Comparison of ENCODE assay signal across 8 cellular contexts in genomic region chr12:7091660-7092228, GRCh38. TPM values are rescaled to one million over a fixed set of nuclear protein-coding genes. Genes with fewer than 3 reads are reported as not detected.
DNase-seq lines count a peak whose midpoint lies in the region; ATAC-seq and TF ChIP-seq lines count a peak whose summit lies in the region.

No MANE protein-coding gene starts in this region.

- peak in 1 of 2 donors; percentile 8 for TF ChIP-seq POLR2A in vagina (IDR thresholded peaks at IDR 0.05)

- peaks cover 10% of the 10 kb centered on the region for H3K4me1 Mint-ChIP-seq in activated naive CD4-positive, alpha-beta T cell treated with anti-CD3 and anti-CD28 coated beads, Interleukin-2, amount 50 U/mL, for 24 hours

- no peak overlapping the region for H3K27ac Mint-ChIP-seq in activated naive CD4-positive, alpha-beta T cell treated with anti-CD3 and anti-CD28 coated beads, Interleukin-2, amount 50 U/mL, for 24 hours

- H3K9ac ChIP-seq in colonic mucosa (ENCODE audit: low read depth in 2 of 2, low read length in 2 of 2), result peak overlapping the region; percentile 70 to 73

- H3K36me3 ChIP-seq in colonic mucosa, result no peaks in the 10 kb centered on the region
- peaks cover 6 to 26% of the 10 kb centered on the region in 2 donors for H3K36me3 ChIP-seq in muscle layer of duodenum (ENCODE audit: control insufficient read depth in 1 of 2, insufficient read depth in 2 of 2, low read length in 2 of 2)
- H3K36me3 ChIP-seq in vagina, result peaks cover 0 to 27% of the 10 kb centered on the region in 2 donors

- H3K27ac ChIP-seq in colonic mucosa (peak overlapping the region; percentile 1), muscle layer of duodenum (ENCODE audit: low read length) (peak overlapping the region; percentile 92), vagina (peak overlapping the region; percentile 94)

- peak overlapping the region; percentile 44 for H3K4me3 ChIP-seq in colonic mucosa
- H3K4me3 ChIP-seq in muscle layer of duodenum (ENCODE audit: low read depth in 1 of 2, low read length in 2 of 2), result peak overlapping the region; percentile 74 to 84
- H3K4me3 ChIP-seq in vagina, result peak overlapping the region; percentile 60 to 68

- H3K27me3 ChIP-seq in colonic mucosa, result no peaks in the 10 kb centered on the region
- no peaks in the 10 kb centered on the region for H3K27me3 ChIP-seq in muscle layer of duodenum (ENCODE audit: low read depth, low read length)
- H3K27me3 ChIP-seq in vagina, result no peaks in the 10 kb centered on the region

- no peak for DNase-seq in activated naive CD4-positive, alpha-beta T cell (lab: John Stamatoyannopoulos, UW)
- DNase-seq in colonic mucosa, result peak; percentile 31
- no peak for DNase-seq in vagina (ENCODE audit: extremely low spot score in 2 of 2)
- DNase-seq in DMS 273 treated with DMSO at 0.1 percent for 48 hours (lab: John Stamatoyannopoulos, UW), result no peak
- DNase-seq in NCI-H1417 (lab: John Stamatoyannopoulos, UW), result no peak

- no peak for ATAC-seq in HG03045 (IDR thresholded peaks at IDR 0.05; ENCODE audit: unreplicated experiment)

- intact Hi-C loops in colonic mucosa (cut with DNase I), result loop anchor here (5.0 kb wide), 1 partner anchor 169 kb away; no protein-coding TSS in a partner anchor
- intact Hi-C loops in vagina (cut with DNase I), result loop anchor here (1.0 to 5.0 kb wide), 2 partner anchors 31 to 149 kb away; partner anchors contain the start of genes C12orf57, C1S and RNU7-1

- H3K27me3 Mint-ChIP-seq in activated naive CD4-positive, alpha-beta T cell treated with anti-CD3 and anti-CD28 coated beads, Interleukin-2, amount 50 U/mL, for 24 hours, result no peaks in the 10 kb centered on the region

- TF ChIP-seq CTCF in colonic mucosa (IDR thresholded peaks at IDR 0.05) (no peak), vagina (IDR thresholded peaks at IDR 0.05) (no peak)

- H3K9me3 ChIP-seq in colonic mucosa (no peaks in the 10 kb centered on the region), muscle layer of duodenum (ENCODE audit: control insufficient read depth in 1 of 2, low read length in 2 of 2) (no peaks in the 10 kb centered on the region), vagina (no peaks in the 10 kb centered on the region)

- H3K4me3 Mint-ChIP-seq in activated naive CD4-positive, alpha-beta T cell treated with anti-CD3 and anti-CD28 coated beads, Interleukin-2, amount 50 U/mL, for 24 hours, result peak overlapping the region; percentile 85

- no peaks in the 10 kb centered on the region for H3K9me3 Mint-ChIP-seq in activated naive CD4-positive, alpha-beta T cell treated with anti-CD3 and anti-CD28 coated beads, Interleukin-2, amount 50 U/mL, for 24 hours

- no peaks in the 10 kb centered on the region for H3K36me3 Mint-ChIP-seq in activated naive CD4-positive, alpha-beta T cell treated with anti-CD3 and anti-CD28 coated beads, Interleukin-2, amount 50 U/mL, for 24 hours

- H3K4me1 ChIP-seq in colonic mucosa (no peaks in the 10 kb centered on the region), muscle layer of duodenum (ENCODE audit: control insufficient read depth in 1 of 2, insufficient read depth in 2 of 2, low read length in 2 of 2) (peaks cover 4 to 17% of the 10 kb centered on the region in 2 donors), vagina (peaks cover 53% of the 10 kb centered on the region)

RNA-seq across cellular contexts. Expression of gene C1R, which starts 0.5 kb away (rescaled TPM):
- total RNA-seq in colonic mucosa (100 to 1,000 TPM in 1 of 2 donors, 10 to 100 TPM in 1; 40.1 to 104 TPM), vagina (830 TPM)

RNA-seq across cellular contexts. Expression of gene C1RL, which starts 17.3 kb away (rescaled TPM):
- total RNA-seq in colonic mucosa (10 to 100 TPM; 39.5 to 39.7 TPM), vagina (122 TPM)

RNA-seq across cellular contexts. Expression of gene C1S, which starts 31.2 kb away (rescaled TPM):
- 10 to 100 TPM; 35.8 to 97.2 TPM for total RNA-seq in colonic mucosa
- 541 TPM for total RNA-seq in vagina

RNA-seq across cellular contexts. Expression of gene RBP5, which starts 36.9 kb away (rescaled TPM):
- total RNA-seq in colonic mucosa (1 to 10 TPM; 2.4 to 3.7 TPM), vagina (3.7 TPM)

RNA-seq across cellular contexts. Expression of gene CLSTN3, which starts 38.4 kb away (rescaled TPM):
- total RNA-seq in colonic mucosa, result 10 to 100 TPM; 13.6 to 17.0 TPM
- 46.2 TPM for total RNA-seq in vagina

Comparison
In these comparisons a context has a peak if more than half of its experiments do, and no peak if none do; other contexts are left out.
1. H3K27ac ChIP-seq: peak in every context shown above with its lines; median percentile 94 in vagina; 92 in muscle layer of duodenum; 1 in colonic mucosa.